ENCODE assay signal across 19 cellular contexts in the genomic region with DNA sequence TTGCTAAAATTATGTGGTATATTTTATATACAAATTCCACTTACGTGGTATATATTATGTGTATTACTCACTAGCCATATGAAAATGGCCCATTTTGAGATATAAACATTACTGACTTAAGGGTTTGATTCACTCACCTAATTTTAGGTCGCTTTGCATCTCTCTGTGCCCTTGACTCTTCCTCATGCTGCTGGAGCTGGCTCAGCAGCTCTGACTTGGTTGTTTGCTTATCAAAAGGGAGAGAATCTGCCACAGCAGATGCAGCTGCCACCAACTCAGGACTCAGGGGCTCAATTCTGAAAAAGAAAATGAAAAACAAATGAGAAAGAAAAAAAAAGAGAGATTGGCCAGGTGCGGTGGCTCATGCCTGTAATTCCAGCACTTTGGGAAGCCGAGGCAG. TPM values are rescaled to one million over a fixed set of nuclear protein-coding genes. Genes with fewer than 3 reads are reported as not detected.
DNase-seq lines count a peak whose midpoint lies in the region; ATAC-seq and TF ChIP-seq lines count a peak whose summit lies in the region.
"Had no signal": no experiment of that assay in that cellular context is flagged by ENCODE, and none has a peak within 500 bp of the region (broad histone marks: within the 10 kb centered on the region; RNA-seq: fewer than 3 reads in every experiment).

No MANE protein-coding gene starts in this region.

- H3K4me3 ChIP-seq in GM12864 (ENCODE audit: low read depth, low read length) (no peak overlapping the region), Peyer's patch (no peak overlapping the region)
- no peak overlapping the region for H3K4me3 ChIP-seq in CD4-positive, alpha-beta memory T cell (ENCODE audit: low read length in 2 of 2)

- H3K9me3 Mint-ChIP-seq in CD4-positive, alpha-beta memory T cell, result no peaks in the 10 kb centered on the region
- H3K9me3 Mint-ChIP-seq: HFFc6 had no signal

- TF ChIP-seq CTCF in GM12864 (IDR thresholded peaks at IDR 0.05; ENCODE audit: low read depth, low read length, missing control alignments), result no peak
- TF ChIP-seq CTCF in Peyer's patch (IDR thresholded peaks at IDR 0.05), result no peak

- intact Hi-C loops in CD4-positive, alpha-beta memory T cell (cut with micrococcal nuclease), result no loop called here

- no peaks in the 10 kb centered on the region for H3K4me1 ChIP-seq in Peyer's patch
- no peaks in the 10 kb centered on the region for H3K4me1 ChIP-seq in CD4-positive, alpha-beta memory T cell (ENCODE audit: insufficient read depth, low read length)

- POLR2A ChIA-PET in CD4-positive, alpha-beta memory T cell (lab: Charles Lee; ENCODE audit: partially characterized antibody), result no interaction called here

- H3K9me3 ChIP-seq in Peyer's patch, result no peaks in the 10 kb centered on the region
- no peaks in the 10 kb centered on the region for H3K9me3 ChIP-seq in CD4-positive, alpha-beta memory T cell (ENCODE audit: control insufficient read depth in 1 of 2, low read length in 2 of 2)

- no peak overlapping the region for H3K4me3 Mint-ChIP-seq in CD4-positive, alpha-beta memory T cell
- H3K4me3 Mint-ChIP-seq: HFFc6 had no signal

- peak overlapping the region in 1 of 7 donors; percentile 42 for H3K27ac Mint-ChIP-seq in CD4-positive, alpha-beta memory T cell
- H3K27ac Mint-ChIP-seq: HFFc6 had no signal

- H3K36me3 ChIP-seq in Peyer's patch, result peaks cover 0 to 40% (median 0%) of the 10 kb centered on the region in 3 donors
- H3K36me3 ChIP-seq in CD4-positive, alpha-beta memory T cell (ENCODE audit: insufficient read depth, low read length), result peaks cover 18% of the 10 kb centered on the region

- ATAC-seq in GM19025 (IDR thresholded peaks at IDR 0.05; ENCODE audit: low read depth, unreplicated experiment) (peak; percentile 40), HG02798 (IDR thresholded peaks at IDR 0.05; ENCODE audit: poor library complexity, unreplicated experiment) (peak; percentile 59)
- ATAC-seq: PC-3 had no signal

- H3K27me3 Mint-ChIP-seq in CD4-positive, alpha-beta memory T cell, result no peaks in the 10 kb centered on the region

- no peak overlapping the region for H3K27ac ChIP-seq in Peyer's patch
- H3K27ac ChIP-seq in CD4-positive, alpha-beta memory T cell (ENCODE audit: low read depth, low read length), result no peak overlapping the region

- H3K36me3 Mint-ChIP-seq in CD4-positive, alpha-beta memory T cell, result peaks cover 37 to 45% of the 10 kb centered on the region in 2 donors

- DNase-seq in GM12864 (ENCODE audit: low read depth) (peak; percentile 53), Peyer's patch (no peak), kidney glomerular epithelial cell (lab: John Stamatoyannopoulos, UW) (no peak), cortex of kidney (lab: John Stamatoyannopoulos, UW) (no peak)
- DNase-seq in CD4-positive, alpha-beta memory T cell, result no peak
- DNase-seq: AML-193; DMS79; GOT3; HFFc6; NCI-H1048; NCI-H146; NCI-H345; NCI-H69; NK-92 treated with Interleukin-12 subunit alpha and Interleukin-12 subunit beta, amount 100 ng/mL, for 24 hours; PC-3; T-helper 1 cell had no signal

- CTCF ChIA-PET in CD4-positive, alpha-beta memory T cell (lab: Charles Lee; ENCODE audit: partially characterized antibody), result interaction anchor here (1.1 to 1.3 kb wide), 2 partner anchors 18 to 690 kb away, joined by 4 read pairs; no protein-coding TSS in a partner anchor

- H3K4me1 Mint-ChIP-seq in CD4-positive, alpha-beta memory T cell, result peaks cover 12 to 21% (median 14%) of the 10 kb centered on the region in 4 donors

- peak; percentile 29; the same call in 1 of the 2 replicates for TF ChIP-seq POLR2A in Raji (IDR thresholded peaks at IDR 0.05; ENCODE audit: insufficient read depth, low read depth, low read length)
- no peak for TF ChIP-seq POLR2A in Peyer's patch (IDR thresholded peaks at IDR 0.05)

- H3K27me3 ChIP-seq in Peyer's patch, result no peaks in the 10 kb centered on the region
- no peaks in the 10 kb centered on the region for H3K27me3 ChIP-seq in CD4-positive, alpha-beta memory T cell (ENCODE audit: insufficient read depth, low read length)

RNA-seq across cellular contexts. Expression of a gene that starts 12.2 kb away (rescaled TPM):
- total RNA-seq in Peyer's patch, result 10 to 100 TPM; 12.4 to 26.8 (median 18.9) TPM
- total RNA-seq in CD4-positive, alpha-beta memory T cell, result 10 to 100 TPM; 37.7 to 39.5 TPM
- 10 to 100 TPM; 48.2 to 58.5 TPM for polyA plus RNA-seq in CD4-positive, alpha-beta memory T cell

RNA-seq across cellular contexts. Expression of a gene that starts 30.6 kb away (rescaled TPM):
- 10 to 100 TPM; 19.0 to 92.8 (median 75.5) TPM for total RNA-seq in Peyer's patch
- 1 to 10 TPM; 7.9 to 8.5 TPM for total RNA-seq in CD4-positive, alpha-beta memory T cell
- polyA plus RNA-seq in CD4-positive, alpha-beta memory T cell, result 1 to 10 TPM; 4.2 to 5.0 TPM
